In the genomic region with DNA sequence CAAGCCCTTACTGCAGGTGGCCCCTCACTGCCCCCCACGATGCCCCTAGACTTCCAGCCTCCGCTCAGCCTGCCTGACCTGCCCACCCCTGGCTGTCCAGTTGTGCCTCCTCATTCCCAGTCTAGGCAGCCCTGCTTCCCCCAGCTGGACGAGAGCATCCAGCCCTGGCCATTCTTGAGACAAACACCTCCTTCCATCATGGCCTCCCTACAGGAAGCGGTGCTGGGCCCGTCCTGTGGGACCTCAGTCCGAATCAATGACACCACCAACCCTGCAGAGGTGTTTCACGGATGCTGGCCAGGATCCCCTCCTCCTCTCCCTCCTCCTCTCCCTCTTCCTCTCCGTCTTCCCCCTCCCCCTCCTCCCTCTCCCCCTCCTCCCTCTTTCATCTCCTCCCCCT, we compare ENCODE assay signal across 24 cellular contexts. TPM values are rescaled to one million over a fixed set of nuclear protein-coding genes. Genes with fewer than 3 reads are reported as not detected.
DNase-seq lines count a peak whose midpoint lies in the region; ATAC-seq, FAIRE-seq and TF ChIP-seq lines count a peak whose summit lies in the region.
"Had no signal": no experiment of that assay in that cellular context is flagged by ENCODE, and none has a peak within 500 bp of the region (broad histone marks: within the 10 kb centered on the region; RNA-seq: fewer than 3 reads in every experiment).

No MANE protein-coding gene starts in this region.

- BruUV-seq in HepG2 (replicated peaks; lab: Mats Ljungman, UMichigan), result no TSS peak

- peak overlapping the region; percentile 22; the same call in 1 of the 2 replicates for H3K4me3 Mint-ChIP-seq in HFFc6
- H3K4me3 Mint-ChIP-seq: activated CD4-positive, alpha-beta T cell treated with anti-CD3 and anti-CD28 coated beads, Interleukin-2, amount 10 ng/mL, durations not matched to agents 7 days and 5 days; activated naive CD8-positive, alpha-beta T cell treated with anti-CD3 and anti-CD28 coated beads, Interleukin-2, amount 10 ng/mL, durations not matched to agents 7 days and 5 days; IgD-negative memory B cell; stimulated activated naive CD8-positive, alpha-beta T cell treated with anti-CD3 and anti-CD28 coated beads, Interleukin-15, Interleukin-2, amounts not matched to agents 100 ng/mL and 50 ng/mL, for 24 hours; type B pancreatic cell had no signal

- intact Hi-C loops in HepG2 (cut with micrococcal nuclease; ENCODE audit: unreplicated experiment), result no loop called here

- H3K36me3 Mint-ChIP-seq in HFFc6 (ENCODE audit: low read depth), result no peaks in the 10 kb centered on the region
- H3K36me3 Mint-ChIP-seq: activated naive CD8-positive, alpha-beta T cell treated with anti-CD3 and anti-CD28 coated beads, Interleukin-2, amount 10 ng/mL, durations not matched to agents 7 days and 5 days had no signal

- 85% methylated on average over 8 of the region's 8 CpGs for WGBS in HepG2 (ENCODE audit: low lambda C conversion rate)
- 76 to 77% methylated on average over 8 of the region's 8 CpGs for WGBS in tibial nerve, 2 donors

- H3K4me1 ChIP-seq in HepG2 (ENCODE audit: insufficient read depth, low read length) (peaks cover 43% of the 10 kb centered on the region), tibial nerve (peaks cover 0 to 42% (median 14%) of the 10 kb centered on the region in 4 donors)

- CTCF ChIA-PET in HepG2 (lab: Yijun Ruan, JAX; ENCODE audit: low intra/inter-chr PET ratio, low total read pairs), result no interaction called here

- H3K27me3 ChIP-seq in HepG2 (ENCODE audit: control insufficient read depth in 1 of 2, insufficient read depth in 2 of 2, low read length in 2 of 2), result no peaks in the 10 kb centered on the region
- H3K27me3 ChIP-seq in tibial nerve, result no peaks in the 10 kb centered on the region
- H3K27me3 ChIP-seq: breast epithelium had no signal

- H3K4me1 Mint-ChIP-seq in HFFc6 (ENCODE audit: low read depth), result peaks cover 28% of the 10 kb centered on the region
- H3K4me1 Mint-ChIP-seq: activated naive CD8-positive, alpha-beta T cell treated with anti-CD3 and anti-CD28 coated beads, Interleukin-2, amount 10 ng/mL, durations not matched to agents 7 days and 5 days; IgD-negative memory B cell had no signal

- TF ChIP-seq POLR2A in HepG2 (IDR thresholded peaks at IDR 0.05; ENCODE audit: insufficient read depth in 1 of 2, low read depth in 2 of 2, low read length in 2 of 2), result no peak
- TF ChIP-seq POLR2A in tibial nerve (IDR thresholded peaks at IDR 0.05), result no peak

- in situ Hi-C loops in HepG2 (cut with HindIII; ENCODE audit: extremely low pct_ligation_motif_present, low pct_unique_long_range_greater_than_20kb), result no loop called here

- POLR2A ChIA-PET in HepG2 (lab: Yijun Ruan, JAX), result interaction anchor here (0.6 to 1.5 kb wide), 2 partner anchors 11 to 67 kb away, joined by 4 to 5 read pairs; no protein-coding TSS in a partner anchor

- no peaks in the 10 kb centered on the region for H3K9me3 Mint-ChIP-seq in HFFc6
- H3K9me3 Mint-ChIP-seq: activated CD4-positive, alpha-beta T cell treated with anti-CD3 and anti-CD28 coated beads, Interleukin-2, amount 10 ng/mL, durations not matched to agents 7 days and 5 days; activated naive CD8-positive, alpha-beta T cell treated with anti-CD3 and anti-CD28 coated beads, Interleukin-2, amount 10 ng/mL, durations not matched to agents 7 days and 5 days; activated T-helper 2 cell treated with anti-CD3 and anti-CD28 coated beads, Interferon-gamma antibody, Interleukin-2, Interleukin-4, amounts not matched to agents 10 μg/mL and 5 μg/mL and 100 μg/mL, durations not matched to agents 14 hours and 24 hours and 36 hours; IgD-negative memory B cell; stimulated activated naive CD8-positive, alpha-beta T cell treated with anti-CD3 and anti-CD28 coated beads, Interleukin-15, Interleukin-2, amounts not matched to agents 100 ng/mL and 50 ng/mL, for 24 hours; type B pancreatic cell had no signal

- no peak overlapping the region for H3K9ac ChIP-seq in HepG2 (ENCODE audit: insufficient read depth, low read depth, low read length)

- H3K36me3 ChIP-seq in HepG2 (replicated peaks in 1 of 2; ENCODE audit: control insufficient read depth in 1 of 2, insufficient read depth in 2 of 2, low read length in 2 of 2) (no peaks in the 10 kb centered on the region), tibial nerve (no peaks in the 10 kb centered on the region)
- H3K36me3 ChIP-seq: breast epithelium had no signal

- H3K4me2 ChIP-seq in HepG2 (ENCODE audit: low read depth, low read length), result peak overlapping the region; percentile 45
- H3K4me2 ChIP-seq: smooth muscle cell had no signal

- H3K79me2 ChIP-seq in HepG2 (ENCODE audit: insufficient read depth, low read length), result no peaks in the 10 kb centered on the region

- ATAC-seq in HepG2, result no peak; the same call in 2 of the 3 replicates
- ATAC-seq in HG02884 (IDR thresholded peaks at IDR 0.05; ENCODE audit: unreplicated experiment), result no peak
- no peak for ATAC-seq in HG02642 (IDR thresholded peaks at IDR 0.05; ENCODE audit: poor library complexity, unreplicated experiment)

- H3K27me3 Mint-ChIP-seq in HFFc6 (ENCODE audit: insufficient read depth), result peaks cover 7% of the 10 kb centered on the region; the same call in 1 of the 2 replicates
- H3K27me3 Mint-ChIP-seq: activated CD4-positive, alpha-beta T cell treated with anti-CD3 and anti-CD28 coated beads, Interleukin-2, amount 10 ng/mL, durations not matched to agents 7 days and 5 days; IgD-negative memory B cell; stimulated activated naive CD8-positive, alpha-beta T cell treated with anti-CD3 and anti-CD28 coated beads, Interleukin-15, Interleukin-2, amounts not matched to agents 100 ng/mL and 50 ng/mL, for 24 hours; type B pancreatic cell had no signal

- FAIRE-seq in HepG2 (lab: Jason Lieb, UNC) (no peak), D721Med (lab: Jason Lieb, UNC) (no peak)
- FAIRE-seq: TTC549 had no signal

- H3K27ac Mint-ChIP-seq in HFFc6, result no peak overlapping the region
- H3K27ac Mint-ChIP-seq: activated CD4-positive, alpha-beta T cell treated with anti-CD3 and anti-CD28 coated beads, Interleukin-2, amount 10 ng/mL, durations not matched to agents 7 days and 5 days; activated naive CD8-positive, alpha-beta T cell treated with anti-CD3 and anti-CD28 coated beads, Interleukin-2, amount 10 ng/mL, durations not matched to agents 7 days and 5 days; activated T-helper 2 cell treated with anti-CD3 and anti-CD28 coated beads, Interferon-gamma antibody, Interleukin-2, Interleukin-4, amounts not matched to agents 10 μg/mL and 5 μg/mL and 100 μg/mL, durations not matched to agents 14 hours and 24 hours and 36 hours; IgD-negative memory B cell; stimulated activated naive CD8-positive, alpha-beta T cell treated with anti-CD3 and anti-CD28 coated beads, Interleukin-15, Interleukin-2, amounts not matched to agents 100 ng/mL and 50 ng/mL, for 24 hours; type B pancreatic cell had no signal

- no peak overlapping the region for H2AFZ ChIP-seq in HepG2 (ENCODE audit: low read length)

- no peak for TF ChIP-seq EP300 in HepG2 (IDR thresholded peaks at IDR 0.05; ENCODE audit: low read depth in 2 of 2, low read length in 2 of 2)
- TF ChIP-seq EP300 in HepG2 (CRISPR knock-in tag; IDR thresholded peaks at IDR 0.05; ENCODE audit: borderline replicate concordance), result no peak
- no peak for TF ChIP-seq EP300 in tibial nerve (IDR thresholded peaks at IDR 0.05)

- peak overlapping the region; percentile 64 for H3K27ac ChIP-seq in angular gyrus (ENCODE audit: low read depth, low read length)
- H3K27ac ChIP-seq in HepG2 (ENCODE audit: extremely low read length, insufficient read depth, low read length), result no peak overlapping the region
- peak overlapping the region in 3 of 4 donors; percentile 65 to 69 (median 66) for H3K27ac ChIP-seq in tibial nerve
- H3K27ac ChIP-seq: HL-60, psoas muscle had no signal

- no peak for TF ChIP-seq RAD21 in HepG2 (CRISPR knock-in tag; IDR thresholded peaks at IDR 0.05)

- no peak overlapping the region; a peak in 1 of 6 replicates for H3K4me3 ChIP-seq in HepG2 (replicated peaks in 1 of 3; ENCODE audit: insufficient read depth in 1 of 3, low read depth in 2 of 3, low read length in 3 of 3)
- H3K4me3 ChIP-seq in tibial nerve, result no peak overlapping the region
- H3K4me3 ChIP-seq: psoas muscle, smooth muscle cell had no signal

- no peaks in the 10 kb centered on the region for H4K20me1 ChIP-seq in HepG2 (ENCODE audit: insufficient read depth, low read length)

- no peak for DNase-seq in HFFc6
- DNase-seq in HepG2 (ENCODE audit: low spot score), result no peak
- no peak for DNase-seq in tibial nerve (ENCODE audit: low spot score in 2 of 2)
- no peak for DNase-seq in D341Med (ENCODE audit: low spot score)
- DNase-seq in D721Med (ENCODE audit: insufficient read length, low spot score), result no peak
- DNase-seq: activated CD4-positive, alpha-beta T cell treated with anti-CD3 and anti-CD28 coated beads, Interleukin-2, amount 10 ng/mL, durations not matched to agents 7 days and 5 days; activated naive CD8-positive, alpha-beta T cell treated with anti-CD3 and anti-CD28 coated beads, Interleukin-2, amount 10 ng/mL, durations not matched to agents 7 days and 5 days; NCI-H1694; NCI-H226; NCI-H82; SHP77 treated with DMSO at 0.1 percent for 48 hours; stimulated activated CD4-positive, alpha-beta T cell treated with anti-CD3 and anti-CD28 coated beads, Interleukin-4, amount 100 ng/mL, for 24 hours had no signal

- H3K9me3 ChIP-seq in HepG2 (ENCODE audit: low read length) (no peaks in the 10 kb centered on the region), tibial nerve (no peaks in the 10 kb centered on the region)
- H3K9me3 ChIP-seq: breast epithelium, psoas muscle had no signal

- TF ChIP-seq CTCF in HFFc6 (IDR thresholded peaks at IDR 0.05) (no peak), HepG2 (CRISPR knock-in tag; IDR thresholded peaks at IDR 0.05) (no peak), tibial nerve (IDR thresholded peaks at IDR 0.05) (no peak), D721Med (IDR thresholded peaks at IDR 0.05; ENCODE audit: insufficient read depth, missing control alignments) (no peak)

RNA-seq across cellular contexts. Expression of gene CCDC40, which starts 28.3 kb away (rescaled TPM):
- 1 to 10 TPM; 1.7 to 3.2 (median 2.1) TPM for total RNA-seq in HFFc6 (2021; fragmentation: NEBNext Ultra II Directional; extraction: Animal tissue kit (Norgen Biotek cat#: 25700))
- total RNA-seq in HepG2 (2016; rRNA removed; fragmentation: Illumina TruSeq; extraction: Trizol) (3.8 and 5.5 TPM in 2 replicates), tibial nerve (10 to 100 TPM in 3 of 4 donors, 1 to 10 TPM in 1; 7.1 to 13.8 (median 12.0) TPM)
- 46.8 and 47.3 TPM in 2 replicates for total RNA-seq in HepG2 (2016; cell fraction: cytosol; rRNA removed; fragmentation: Illumina TruSeq; extraction: Trizol; ENCODE audit: low read depth)
- 2.3 and 7.7 TPM in 2 replicates for total RNA-seq in HepG2 (2016; cell fraction: insoluble cytoplasmic fraction; rRNA removed; fragmentation: Illumina TruSeq; extraction: Trizol)
- 11.8 and 13.0 TPM in 2 replicates for total RNA-seq in HepG2 (2016; cell fraction: membrane; rRNA removed; fragmentation: Illumina TruSeq; extraction: Trizol)
- 6.5 and 8.4 TPM in 2 replicates for total RNA-seq in HepG2 (2016; cell fraction: nucleus; rRNA removed; fragmentation: Illumina TruSeq; extraction: Trizol)
- polyA plus RNA-seq in HepG2 (2011; rRNA removed), result 4.1 and 4.8 TPM in 2 replicates
- polyA plus RNA-seq in HepG2 (2011; cell fraction: cytosol; rRNA removed), result 1.4 TPM in 2 replicates
- 17.6 and 21.2 TPM in 2 replicates for polyA plus RNA-seq in HepG2 (2011; cell fraction: nucleus; rRNA removed)
- polyA plus RNA-seq in HepG2 (2012), result 2.2 and 4.3 TPM in 2 replicates
- 0.32 and 0.43 TPM in 2 replicates for polyA plus RNA-seq in HepG2 (2016; cell fraction: cytosol; fragmentation: Illumina TruSeq; extraction: Trizol; ENCODE audit: low read depth)
- polyA plus RNA-seq in HepG2 (2016; cell fraction: insoluble cytoplasmic fraction; fragmentation: Illumina TruSeq; extraction: Trizol; ENCODE audit: low read depth), result 2.2 and 2.4 TPM in 2 replicates
- 0.74 and 0.84 TPM in 2 replicates for polyA plus RNA-seq in HepG2 (2016; cell fraction: membrane; fragmentation: Illumina TruSeq; extraction: Trizol; ENCODE audit: low read depth)
- 19.3 and 21.2 TPM in 2 replicates for polyA plus RNA-seq in HepG2 (2016; cell fraction: nucleus; fragmentation: Illumina TruSeq; extraction: Trizol; ENCODE audit: insufficient read depth, low read depth)
- 3.0 and 3.8 TPM in 2 replicates for polyA minus RNA-seq in HepG2 (2011; rRNA and poly(A)+ RNA removed; ENCODE audit: low replicate concordance)
- 1.8 and 4.1 TPM in 2 replicates for polyA minus RNA-seq in HepG2 (2011; cell fraction: cytosol; rRNA and poly(A)+ RNA removed)
- 7.0 and 8.0 TPM in 2 replicates for polyA minus RNA-seq in HepG2 (2011; cell fraction: nucleus; rRNA and poly(A)+ RNA removed)
- total RNA-seq: activated CD4-positive, alpha-beta T cell treated with anti-CD3 and anti-CD28 coated beads, Interleukin-2, amount 10 ng/mL, durations not matched to agents 7 days and 5 days; activated T-helper 2 cell treated with anti-CD3 and anti-CD28 coated beads, Interferon-gamma antibody, Interleukin-2, Interleukin-4, amounts not matched to agents 10 μg/mL and 5 μg/mL and 100 μg/mL, durations not matched to agents 14 hours and 24 hours and 36 hours had no signal
- polyA plus RNA-seq: IgD-negative memory B cell had no signal

RNA-seq across cellular contexts. Expression of gene TBC1D16, which starts 29.0 kb away (rescaled TPM):
- total RNA-seq in HFFc6 (2021; fragmentation: NEBNext Ultra II Directional; extraction: Animal tissue kit (Norgen Biotek cat#: 25700)), result 10 to 100 TPM; 15.1 to 25.5 (median 17.9) TPM
- 24.7 and 24.9 TPM in 2 replicates for total RNA-seq in HepG2 (2016; rRNA removed; fragmentation: Illumina TruSeq; extraction: Trizol)
- total RNA-seq in HepG2 (2016; cell fraction: cytosol; rRNA removed; fragmentation: Illumina TruSeq; extraction: Trizol; ENCODE audit: low read depth), result 4.0 and 5.5 TPM in 2 replicates
- total RNA-seq in HepG2 (2016; cell fraction: insoluble cytoplasmic fraction; rRNA removed; fragmentation: Illumina TruSeq; extraction: Trizol), result 22.2 and 25.3 TPM in 2 replicates
- 15.6 and 15.7 TPM in 2 replicates for total RNA-seq in HepG2 (2016; cell fraction: membrane; rRNA removed; fragmentation: Illumina TruSeq; extraction: Trizol)
- 18.9 and 20.0 TPM in 2 replicates for total RNA-seq in HepG2 (2016; cell fraction: nucleus; rRNA removed; fragmentation: Illumina TruSeq; extraction: Trizol)
- polyA plus RNA-seq in HepG2 (2011; rRNA removed), result 14.9 and 18.6 TPM in 2 replicates
- polyA plus RNA-seq in HepG2 (2011; cell fraction: cytosol; rRNA removed), result 10.0 and 12.5 TPM in 2 replicates
- 35.5 and 43.5 TPM in 2 replicates for polyA plus RNA-seq in HepG2 (2011; cell fraction: nucleus; rRNA removed)
- 20.5 and 25.8 TPM in 2 replicates for polyA plus RNA-seq in HepG2 (2012)
- 3.1 and 3.8 TPM in 2 replicates for polyA plus RNA-seq in HepG2 (2016; cell fraction: cytosol; fragmentation: Illumina TruSeq; extraction: Trizol; ENCODE audit: low read depth)
- 10.7 and 16.1 TPM in 2 replicates for polyA plus RNA-seq in HepG2 (2016; cell fraction: insoluble cytoplasmic fraction; fragmentation: Illumina TruSeq; extraction: Trizol; ENCODE audit: low read depth)
- polyA plus RNA-seq in HepG2 (2016; cell fraction: membrane; fragmentation: Illumina TruSeq; extraction: Trizol; ENCODE audit: low read depth), result 8.3 and 8.6 TPM in 2 replicates
- 19.8 and 20.3 TPM in 2 replicates for polyA plus RNA-seq in HepG2 (2016; cell fraction: nucleus; fragmentation: Illumina TruSeq; extraction: Trizol; ENCODE audit: insufficient read depth, low read depth)
- polyA minus RNA-seq in HepG2 (2011; rRNA and poly(A)+ RNA removed; ENCODE audit: low replicate concordance), result 7.0 and 54.0 TPM in 2 replicates
- 16.7 and 20.3 TPM in 2 replicates for polyA minus RNA-seq in HepG2 (2011; cell fraction: cytosol; rRNA and poly(A)+ RNA removed)
- polyA minus RNA-seq in HepG2 (2011; cell fraction: nucleus; rRNA and poly(A)+ RNA removed), result 27.6 and 28.5 TPM in 2 replicates
- total RNA-seq in tibial nerve, result 10 to 100 TPM; 48.3 to 68.4 (median 58.1) TPM

RNA-seq across cellular contexts. Expression of gene GAA, which starts 36.7 kb away (rescaled TPM):
- total RNA-seq in HFFc6 (2021; fragmentation: NEBNext Ultra II Directional; extraction: Animal tissue kit (Norgen Biotek cat#: 25700)), result 10 to 100 TPM; 17.4 to 34.1 (median 18.6) TPM
- 13.4 and 36.4 TPM in 2 replicates for total RNA-seq in HepG2 (2016; rRNA removed; fragmentation: Illumina TruSeq; extraction: Trizol)
- 13.8 and 16.4 TPM in 2 replicates for total RNA-seq in HepG2 (2016; cell fraction: cytosol; rRNA removed; fragmentation: Illumina TruSeq; extraction: Trizol; ENCODE audit: low read depth)
- 12.1 and 36.9 TPM in 2 replicates for total RNA-seq in HepG2 (2016; cell fraction: insoluble cytoplasmic fraction; rRNA removed; fragmentation: Illumina TruSeq; extraction: Trizol)
- 20.3 and 20.7 TPM in 2 replicates for total RNA-seq in HepG2 (2016; cell fraction: membrane; rRNA removed; fragmentation: Illumina TruSeq; extraction: Trizol)
- 47.6 and 57.6 TPM in 2 replicates for total RNA-seq in HepG2 (2016; cell fraction: nucleus; rRNA removed; fragmentation: Illumina TruSeq; extraction: Trizol)
- 21.6 and 23.6 TPM in 2 replicates for polyA plus RNA-seq in HepG2 (2011; rRNA removed)
- polyA plus RNA-seq in HepG2 (2011; cell fraction: cytosol; rRNA removed), result 16.3 and 29.8 TPM in 2 replicates
- 231 and 320 TPM in 2 replicates for polyA plus RNA-seq in HepG2 (2011; cell fraction: nucleus; rRNA removed)
- 50.7 and 73.8 TPM in 2 replicates for polyA plus RNA-seq in HepG2 (2012)
- 11.3 and 13.9 TPM in 2 replicates for polyA plus RNA-seq in HepG2 (2016; cell fraction: cytosol; fragmentation: Illumina TruSeq; extraction: Trizol; ENCODE audit: low read depth)
- polyA plus RNA-seq in HepG2 (2016; cell fraction: insoluble cytoplasmic fraction; fragmentation: Illumina TruSeq; extraction: Trizol; ENCODE audit: low read depth), result 16.7 and 22.9 TPM in 2 replicates
- polyA plus RNA-seq in HepG2 (2016; cell fraction: membrane; fragmentation: Illumina TruSeq; extraction: Trizol; ENCODE audit: low read depth), result 13.9 and 14.3 TPM in 2 replicates
- polyA plus RNA-seq in HepG2 (2016; cell fraction: nucleus; fragmentation: Illumina TruSeq; extraction: Trizol; ENCODE audit: insufficient read depth, low read depth), result 136 and 145 TPM in 2 replicates
- 7.2 and 27.1 TPM in 2 replicates for polyA minus RNA-seq in HepG2 (2011; rRNA and poly(A)+ RNA removed; ENCODE audit: low replicate concordance)
- 22.9 and 24.2 TPM in 2 replicates for polyA minus RNA-seq in HepG2 (2011; cell fraction: cytosol; rRNA and poly(A)+ RNA removed)
- 20.3 and 21.2 TPM in 2 replicates for polyA minus RNA-seq in HepG2 (2011; cell fraction: nucleus; rRNA and poly(A)+ RNA removed)
- 10 to 100 TPM; 52.7 to 81.9 (median 67.8) TPM for total RNA-seq in tibial nerve
